2 cellular contexts compared by ENCODE assay signal in the genomic region with DNA sequence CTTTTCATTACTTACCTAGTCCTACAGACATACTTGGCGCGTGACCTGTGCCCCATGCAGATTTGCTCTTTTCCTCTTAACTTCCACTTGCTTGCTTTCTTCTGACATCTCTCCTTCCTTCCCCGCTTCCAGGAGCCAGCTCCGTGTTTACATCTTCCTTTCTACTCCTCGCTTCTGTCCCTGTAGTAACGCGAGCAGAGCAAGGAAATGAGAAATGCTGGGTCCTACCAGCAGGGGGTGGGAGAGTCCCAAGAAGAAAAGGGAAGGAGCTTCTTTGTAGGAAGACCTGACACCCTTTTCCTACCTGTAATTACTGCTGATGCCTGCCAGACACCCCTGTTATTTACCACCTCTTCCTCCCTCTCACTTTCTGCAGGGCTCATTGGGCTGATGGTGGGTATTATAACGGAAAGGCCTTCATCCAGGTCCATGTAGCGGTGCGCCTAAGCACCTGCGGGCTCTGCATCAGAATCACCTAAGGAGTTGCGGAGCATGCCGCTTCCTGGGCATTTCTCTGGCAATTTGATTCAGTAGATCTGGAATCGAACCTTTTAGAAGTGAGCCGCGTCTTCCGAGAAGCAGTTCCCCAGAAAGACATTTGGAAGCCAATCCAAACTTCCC.
TF ChIP-seq lines count a peak whose summit lies in the region.

No MANE protein-coding gene starts in this region.

TF ChIP-seq in SK-N-SH, 30 proteins besides CTCF, POLR2A, EP300 and RAD21 (continued from another document):
- no peak for TF ChIP-seq PBX3 (IDR thresholded peaks at IDR 0.05)
- TF ChIP-seq, protein P1, sequence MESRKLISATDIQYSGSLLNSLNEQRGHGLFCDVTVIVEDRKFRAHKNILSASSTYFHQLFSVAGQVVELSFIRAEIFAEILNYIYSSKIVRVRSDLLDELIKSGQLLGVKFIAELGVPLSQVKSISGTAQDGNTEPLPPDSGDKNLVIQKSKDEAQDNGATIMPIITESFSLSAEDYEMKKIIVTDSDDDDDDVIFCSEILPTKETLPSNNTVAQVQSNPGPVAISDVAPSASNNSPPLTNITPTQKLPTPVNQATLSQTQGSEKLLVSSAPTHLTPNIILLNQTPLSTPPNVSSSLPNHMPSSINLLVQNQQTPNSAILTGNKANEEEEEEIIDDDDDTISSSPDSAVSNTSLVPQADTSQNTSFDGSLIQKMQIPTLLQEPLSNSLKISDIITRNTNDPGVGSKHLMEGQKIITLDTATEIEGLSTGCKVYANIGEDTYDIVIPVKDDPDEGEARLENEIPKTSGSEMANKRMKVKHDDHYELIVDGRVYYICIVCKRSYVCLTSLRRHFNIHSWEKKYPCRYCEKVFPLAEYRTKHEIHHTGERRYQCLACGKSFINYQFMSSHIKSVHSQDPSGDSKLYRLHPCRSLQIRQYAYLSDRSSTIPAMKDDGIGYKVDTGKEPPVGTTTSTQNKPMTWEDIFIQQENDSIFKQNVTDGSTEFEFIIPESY (IDR thresholded peaks at IDR 0.05; ENCODE audit: borderline replicate concordance, low read depth) = no peak
- no peak for TF ChIP-seq FOXJ3 (CRISPR knock-in tag; IDR thresholded peaks at IDR 0.05)
- no peak for TF ChIP-seq SMC3 (IDR thresholded peaks at IDR 0.05; ENCODE audit: low read depth, low read length)
- TF ChIP-seq POLR2AphosphoS5 (IDR thresholded peaks at IDR 0.05; ENCODE audit: low read depth, low read length) = no peak
- no peak for TF ChIP-seq FOSL2 (IDR thresholded peaks at IDR 0.05; ENCODE audit: borderline replicate concordance, low read depth)
- no peak for TF ChIP-seq NRF1 (IDR thresholded peaks at IDR 0.05; ENCODE audit: low read depth, low read length)
- TF ChIP-seq TAF1 (IDR thresholded peaks at IDR 0.05; ENCODE audit: borderline replicate concordance, low read depth, low read length) = no peak
- no peak for TF ChIP-seq RFX5 (IDR thresholded peaks at IDR 0.05; ENCODE audit: low read length)
- TF ChIP-seq MXI1 (IDR thresholded peaks at IDR 0.05; ENCODE audit: low read depth, low read length) = no peak
- TF ChIP-seq MEF2A (IDR thresholded peaks at IDR 0.05; ENCODE audit: borderline replicate concordance, low read depth) = no peak
- TF ChIP-seq REST (IDR thresholded peaks at IDR 0.05; ENCODE audit: low read depth, low read length) = no peak
- no peak for TF ChIP-seq NFIC (IDR thresholded peaks at IDR 0.05; ENCODE audit: borderline replicate concordance)
TF ChIP-seq in SK-N-SH: peak in this region for 0.

TF ChIP-seq in SK-N-SH treated with all-trans-retinoic acid at 6 μM for 48 hours, 23 proteins besides CTCF, POLR2A, EP300 and RAD21 (continued from another document):
- TF ChIP-seq, protein P2, sequence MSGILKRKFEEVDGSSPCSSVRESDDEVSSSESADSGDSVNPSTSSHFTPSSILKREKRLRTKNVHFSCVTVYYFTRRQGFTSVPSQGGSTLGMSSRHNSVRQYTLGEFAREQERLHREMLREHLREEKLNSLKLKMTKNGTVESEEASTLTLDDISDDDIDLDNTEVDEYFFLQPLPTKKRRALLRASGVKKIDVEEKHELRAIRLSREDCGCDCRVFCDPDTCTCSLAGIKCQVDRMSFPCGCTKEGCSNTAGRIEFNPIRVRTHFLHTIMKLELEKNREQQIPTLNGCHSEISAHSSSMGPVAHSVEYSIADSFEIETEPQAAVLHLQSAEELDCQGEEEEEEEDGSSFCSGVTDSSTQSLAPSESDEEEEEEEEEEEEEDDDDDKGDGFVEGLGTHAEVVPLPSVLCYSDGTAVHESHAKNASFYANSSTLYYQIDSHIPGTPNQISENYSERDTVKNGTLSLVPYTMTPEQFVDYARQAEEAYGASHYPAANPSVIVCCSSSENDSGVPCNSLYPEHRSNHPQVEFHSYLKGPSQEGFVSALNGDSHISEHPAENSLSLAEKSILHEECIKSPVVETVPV (CRISPR knock-in tag; IDR thresholded peaks at IDR 0.05) = no peak
- TF ChIP-seq ZFP30 (CRISPR knock-in tag; IDR thresholded peaks at IDR 0.05) (no peak), ISL1 (CRISPR knock-in tag; IDR thresholded peaks at IDR 0.05) (no peak)
